15 cellular contexts compared by ENCODE assay signal in genomic region chr1:219236095-219236494, GRCh38.
DNase-seq lines count a peak whose midpoint lies in the region; ATAC-seq and TF ChIP-seq lines count a peak whose summit lies in the region.
"Had no signal": no experiment of that assay in that cellular context is flagged by ENCODE, and none has a peak within 500 bp of the region (broad histone marks: within the 10 kb centered on the region; RNA-seq: fewer than 3 reads in every experiment).

No MANE protein-coding gene starts in this region.

- no peaks in the 10 kb centered on the region for H3K4me1 ChIP-seq in naive thymus-derived CD4-positive, alpha-beta T cell (ENCODE audit: control insufficient read depth in 2 of 2, insufficient read depth in 2 of 2, low read length in 2 of 2)
- no peaks in the 10 kb centered on the region for H3K4me1 ChIP-seq in adrenal gland (replicated peaks in 1 of 2)
- H3K4me1 ChIP-seq in effector memory CD4-positive, alpha-beta T cell (ENCODE audit: control insufficient read depth, insufficient read depth, low read length, poor library complexity, severe bottlenecking), result no peaks in the 10 kb centered on the region
- H3K4me1 ChIP-seq: BE2C, HAP-1 had no signal

- peaks cover 0 to under 1% (median 0%) of the 10 kb centered on the region in 5 donors for H3K36me3 Mint-ChIP-seq in naive thymus-derived CD4-positive, alpha-beta T cell
- no peaks in the 10 kb centered on the region for H3K36me3 Mint-ChIP-seq in stimulated activated effector memory CD8-positive, alpha-beta T cell treated with anti-CD3 and anti-CD28 coated beads, Interleukin-12 subunit alpha, Interleukin-12 subunit beta, amount 100 ng/mL, for 72 hours
- no peaks in the 10 kb centered on the region for H3K36me3 Mint-ChIP-seq in activated T-cell treated with anti-CD3 and anti-CD28 coated beads, Interleukin-2, amount 50 U/mL, for 72 hours (ENCODE audit: insufficient read depth in 2 of 2)

- peak; percentile 10 for DNase-seq in NCI-H1694 treated with DMSO at 0.1 percent for 48 hours (lab: John Stamatoyannopoulos, UW)
- no peak for DNase-seq in NCI-H1694 (lab: John Stamatoyannopoulos, UW)
- no peak for DNase-seq in naive thymus-derived CD4-positive, alpha-beta T cell
- no peak for DNase-seq in stimulated activated effector memory CD8-positive, alpha-beta T cell treated with anti-CD3 and anti-CD28 coated beads, Interleukin-12 subunit alpha, Interleukin-12 subunit beta, amount 100 ng/mL, for 72 hours (ENCODE audit: low spot score in 2 of 2)
- DNase-seq in adrenal gland, result no peak
- no peak for DNase-seq in activated T-cell treated with anti-CD3 and anti-CD28 coated beads, Interleukin-2, amount 50 U/mL, for 72 hours
- no peak for DNase-seq in effector memory CD4-positive, alpha-beta T cell
- DNase-seq: ACHN; BE2C; C1 segment of cervical spinal cord; CD4-positive, alpha-beta T cell; GM23248 had no signal

- WGBS in adrenal gland, 4 donors, result 86 to 95% (median 91%) methylated on average over 2 of the region's 2 CpGs

- no peaks in the 10 kb centered on the region for H3K9me3 Mint-ChIP-seq in naive thymus-derived CD4-positive, alpha-beta T cell
- H3K9me3 Mint-ChIP-seq in stimulated activated effector memory CD8-positive, alpha-beta T cell treated with anti-CD3 and anti-CD28 coated beads, Interleukin-12 subunit alpha, Interleukin-12 subunit beta, amount 100 ng/mL, for 72 hours, result no peaks in the 10 kb centered on the region
- no peaks in the 10 kb centered on the region for H3K9me3 Mint-ChIP-seq in activated T-cell treated with anti-CD3 and anti-CD28 coated beads, Interleukin-2, amount 50 U/mL, for 72 hours
- H3K9me3 Mint-ChIP-seq: CD4-positive, alpha-beta T cell had no signal

- TF ChIP-seq POLR2A in adrenal gland (IDR thresholded peaks at IDR 0.05), result no peak

- no peak overlapping the region for H3K4me3 Mint-ChIP-seq in naive thymus-derived CD4-positive, alpha-beta T cell
- no peak overlapping the region for H3K4me3 Mint-ChIP-seq in stimulated activated effector memory CD8-positive, alpha-beta T cell treated with anti-CD3 and anti-CD28 coated beads, Interleukin-12 subunit alpha, Interleukin-12 subunit beta, amount 100 ng/mL, for 72 hours
- no peak overlapping the region for H3K4me3 Mint-ChIP-seq in activated T-cell treated with anti-CD3 and anti-CD28 coated beads, Interleukin-2, amount 50 U/mL, for 72 hours
- H3K4me3 Mint-ChIP-seq: CD4-positive, alpha-beta T cell had no signal

- no peaks in the 10 kb centered on the region for H3K9me3 ChIP-seq in naive thymus-derived CD4-positive, alpha-beta T cell (ENCODE audit: control insufficient read depth in 2 of 3, low read length in 3 of 3)
- H3K9me3 ChIP-seq in adrenal gland (replicated peaks in 1 of 3), result no peaks in the 10 kb centered on the region
- H3K9me3 ChIP-seq in effector memory CD4-positive, alpha-beta T cell (ENCODE audit: control insufficient read depth, low read length), result no peaks in the 10 kb centered on the region
- H3K9me3 ChIP-seq: BE2C, HAP-1 had no signal

- no peak for TF ChIP-seq CTCF in adrenal gland (IDR thresholded peaks at IDR 0.05)

- H3K27me3 ChIP-seq in naive thymus-derived CD4-positive, alpha-beta T cell (ENCODE audit: control insufficient read depth in 2 of 2, insufficient read depth in 2 of 2, low read length in 2 of 2), result no peaks in the 10 kb centered on the region
- no peaks in the 10 kb centered on the region for H3K27me3 ChIP-seq in adrenal gland
- H3K27me3 ChIP-seq in effector memory CD4-positive, alpha-beta T cell (replicated peaks; ENCODE audit: control insufficient read depth, insufficient read depth, low read length, poor library complexity, severe bottlenecking), result no peaks in the 10 kb centered on the region
- H3K27me3 ChIP-seq: BE2C had no signal

- ATAC-seq in HG03175 (IDR thresholded peaks at IDR 0.05; ENCODE audit: unreplicated experiment), result peak; percentile 74
- peak; percentile 46 for ATAC-seq in naive thymus-derived CD4-positive, alpha-beta T cell
- ATAC-seq in stimulated activated effector memory CD8-positive, alpha-beta T cell treated with anti-CD3 and anti-CD28 coated beads, Interleukin-12 subunit alpha, Interleukin-12 subunit beta, amount 100 ng/mL, for 72 hours, result peak; percentile 13
- no peak for ATAC-seq in activated T-cell treated with anti-CD3 and anti-CD28 coated beads, Interleukin-2, amount 50 U/mL, for 72 hours (replicated peaks in 1 of 2)

- H3K36me3 ChIP-seq in naive thymus-derived CD4-positive, alpha-beta T cell (ENCODE audit: control insufficient read depth in 2 of 3, insufficient read depth in 3 of 3, low read length in 3 of 3), result no peaks in the 10 kb centered on the region
- no peaks in the 10 kb centered on the region for H3K36me3 ChIP-seq in adrenal gland (replicated peaks in 1 of 2)
- no peaks in the 10 kb centered on the region for H3K36me3 ChIP-seq in effector memory CD4-positive, alpha-beta T cell (ENCODE audit: control insufficient read depth, insufficient read depth, low read length)
- H3K36me3 ChIP-seq: BE2C, HAP-1 had no signal

- POLR2A ChIA-PET in naive thymus-derived CD4-positive, alpha-beta T cell (lab: Charles Lee), result no interaction called here

- H3K27ac Mint-ChIP-seq in naive thymus-derived CD4-positive, alpha-beta T cell, result no peak overlapping the region
- H3K27ac Mint-ChIP-seq in stimulated activated effector memory CD8-positive, alpha-beta T cell treated with anti-CD3 and anti-CD28 coated beads, Interleukin-12 subunit alpha, Interleukin-12 subunit beta, amount 100 ng/mL, for 72 hours, result no peak overlapping the region
- H3K27ac Mint-ChIP-seq in activated T-cell treated with anti-CD3 and anti-CD28 coated beads, Interleukin-2, amount 50 U/mL, for 72 hours, result no peak overlapping the region
- H3K27ac Mint-ChIP-seq: CD4-positive, alpha-beta T cell had no signal

- H3K4me1 Mint-ChIP-seq in naive thymus-derived CD4-positive, alpha-beta T cell, result no peaks in the 10 kb centered on the region
- no peaks in the 10 kb centered on the region for H3K4me1 Mint-ChIP-seq in stimulated activated effector memory CD8-positive, alpha-beta T cell treated with anti-CD3 and anti-CD28 coated beads, Interleukin-12 subunit alpha, Interleukin-12 subunit beta, amount 100 ng/mL, for 72 hours
- H3K4me1 Mint-ChIP-seq in activated T-cell treated with anti-CD3 and anti-CD28 coated beads, Interleukin-2, amount 50 U/mL, for 72 hours (ENCODE audit: low read depth), result no peaks in the 10 kb centered on the region

- no peak overlapping the region for H3K27ac ChIP-seq in naive thymus-derived CD4-positive, alpha-beta T cell (ENCODE audit: low read depth, low read length)
- no peak overlapping the region for H3K27ac ChIP-seq in adrenal gland
- H3K27ac ChIP-seq in effector memory CD4-positive, alpha-beta T cell (ENCODE audit: insufficient read depth, low read length, poor library complexity, severe bottlenecking), result no peak overlapping the region
- H3K27ac ChIP-seq: GM23248, HL-60 had no signal

- no peaks in the 10 kb centered on the region for H3K27me3 Mint-ChIP-seq in naive thymus-derived CD4-positive, alpha-beta T cell
- no peaks in the 10 kb centered on the region for H3K27me3 Mint-ChIP-seq in activated T-cell treated with anti-CD3 and anti-CD28 coated beads, Interleukin-2, amount 50 U/mL, for 72 hours (ENCODE audit: low read depth)
- H3K27me3 Mint-ChIP-seq: CD4-positive, alpha-beta T cell had no signal

- no peak overlapping the region for H3K4me3 ChIP-seq in naive thymus-derived CD4-positive, alpha-beta T cell (ENCODE audit: low read length)
- no peak overlapping the region for H3K4me3 ChIP-seq in adrenal gland
- no peak overlapping the region for H3K4me3 ChIP-seq in effector memory CD4-positive, alpha-beta T cell (ENCODE audit: insufficient read depth, low read depth, low read length, poor library complexity, severe bottlenecking)
- H3K4me3 ChIP-seq: GM23248, HAP-1 had no signal

- intact Hi-C loops in naive thymus-derived CD4-positive, alpha-beta T cell (cut with micrococcal nuclease), result no loop called here
- intact Hi-C loops in adrenal gland (cut with DNase I), result no loop called here

- CTCF ChIA-PET in naive thymus-derived CD4-positive, alpha-beta T cell (lab: Charles Lee), result no interaction called here

Comparison
In these comparisons a context has a peak if more than half of its experiments do, and no peak if none do; other contexts are left out.
1. ATAC-seq: peak in HG03175 (single experiment), naive thymus-derived CD4-positive, alpha-beta T cell (single experiment) and stimulated activated effector memory CD8-positive, alpha-beta T cell treated with anti-CD3 and anti-CD28 coated beads, Interleukin-12 subunit alpha, Interleukin-12 subunit beta, amount 100 ng/mL, for 72 hours (single experiment); none in activated T-cell treated with anti-CD3 and anti-CD28 coated beads, Interleukin-2, amount 50 U/mL, for 72 hours (0 of 2).